ENCODE assay signal across 8 cellular contexts in genomic region chr19:57559008-57559403, GRCh38. TPM values are rescaled to one million over a fixed set of nuclear protein-coding genes. Genes with fewer than 3 reads are reported as not detected.
DNase-seq lines count a peak whose midpoint lies in the region; ATAC-seq and TF ChIP-seq lines count a peak whose summit lies in the region.

No MANE protein-coding gene starts in this region.

- no peak for DNase-seq in LNCaP clone FGC (ENCODE audit: low read depth)
- DNase-seq in iPS DF 6.9 (ENCODE audit: low read depth, low spot score) = no peak
- no peak for DNase-seq in H4 (ENCODE audit: low spot score)

- H4K20me1 ChIP-seq in BLaER1 = peaks cover 21% of the 10 kb centered on the region; the same call in 1 of the 2 replicates

- H3K4me1 ChIP-seq in BLaER1 (peaks cover 20% of the 10 kb centered on the region), iPS DF 6.9 (ENCODE audit: control insufficient read depth, insufficient read depth, low read length) (no peaks in the 10 kb centered on the region), skeletal muscle satellite cell (ENCODE audit: control insufficient read depth, insufficient read depth, low read length) (peaks cover 17% of the 10 kb centered on the region)

- WGBS in iPS DF 6.9 (ENCODE audit: insufficient coverage, insufficient read length) = no CpG with 5 or more reads among the region's 22 CpGs

- H3K36me3 ChIP-seq in BLaER1 = peaks cover 40% of the 10 kb centered on the region
- H3K36me3 ChIP-seq in iPS DF 6.9 (ENCODE audit: control insufficient read depth, insufficient read depth, low read length) = peaks cover 7% of the 10 kb centered on the region; the same call in 1 of the 2 replicates
- H3K36me3 ChIP-seq in skeletal muscle satellite cell (ENCODE audit: insufficient read depth, low read length) = peaks cover 24% of the 10 kb centered on the region

- H3K4me2 ChIP-seq in BLaER1 (peak overlapping the region; percentile 89), skeletal muscle satellite cell (ENCODE audit: low read length) (peak overlapping the region; percentile 91)

- no peak for TF ChIP-seq CTCF in LNCaP clone FGC (IDR thresholded peaks at IDR 0.05; ENCODE audit: control insufficient read depth, extremely low read depth, insufficient read depth)

- H3K27me3 ChIP-seq in BLaER1 = no peaks in the 10 kb centered on the region
- H3K27me3 ChIP-seq in iPS DF 6.9 (ENCODE audit: control insufficient read depth, insufficient read depth, low read length) = no peaks in the 10 kb centered on the region
- H3K27me3 ChIP-seq in skeletal muscle satellite cell (ENCODE audit: control insufficient read depth, insufficient read depth, low read length) = no peaks in the 10 kb centered on the region

- H3K9ac ChIP-seq in BLaER1 = peak overlapping the region; percentile 94
- H3K9ac ChIP-seq in skeletal muscle satellite cell (ENCODE audit: low read depth, low read length) = peak overlapping the region; percentile 85

- ATAC-seq in GM18909 (IDR thresholded peaks at IDR 0.05; ENCODE audit: poor library complexity, unreplicated experiment) (peak; percentile 20), HG02885 (IDR thresholded peaks at IDR 0.05; ENCODE audit: poor library complexity, unreplicated experiment) (no peak)

- peaks cover 61% of the 10 kb centered on the region for H3K9me3 ChIP-seq in BLaER1
- peaks cover 2% of the 10 kb centered on the region; the same call in 1 of the 2 replicates for H3K9me3 ChIP-seq in iPS DF 6.9 (ENCODE audit: control insufficient read depth, insufficient read depth, low read length)
- H3K9me3 ChIP-seq in skeletal muscle satellite cell (replicated peaks; ENCODE audit: low read length) = peaks cover 6% of the 10 kb centered on the region

- H3K4me3 ChIP-seq in BLaER1 = peak overlapping the region; percentile 99
- H3K4me3 ChIP-seq in LNCaP clone FGC (ENCODE audit: low read depth, low read length) = peak overlapping the region; percentile 96
- H3K4me3 ChIP-seq in iPS DF 6.9 (ENCODE audit: low read length) = peak overlapping the region; percentile 73
- H3K4me3 ChIP-seq in skeletal muscle satellite cell (ENCODE audit: low read length) = peak overlapping the region; percentile 90

- H3K27ac ChIP-seq in BLaER1 (peak overlapping the region; percentile 89), angular gyrus (ENCODE audit: low read depth, low read length) (peak overlapping the region; percentile 32), iPS DF 6.9 (ENCODE audit: low read length) (no peak overlapping the region)

RNA-seq across cellular contexts. Expression of gene ZNF550, which starts 0.7 kb away (rescaled TPM):
- 4.6 and 6.1 TPM in 2 replicates for total RNA-seq in skeletal muscle satellite cell (2012; rRNA removed)
- total RNA-seq in H4 (2014; rRNA removed; shearing (Covaris generic)) = 4.7 and 5.0 TPM in 2 replicates

RNA-seq across cellular contexts. Expression of gene ZNF416, which starts 19.7 kb away (rescaled TPM):
- total RNA-seq in skeletal muscle satellite cell (2012; rRNA removed) = 4.3 and 5.2 TPM in 2 replicates
- total RNA-seq in H4 (2014; rRNA removed; shearing (Covaris generic)) = 3.9 and 7.3 TPM in 2 replicates

RNA-seq across cellular contexts. Expression of gene ZIK1, which starts 24.9 kb away (rescaled TPM):
- 5.9 and 8.4 TPM in 2 replicates for total RNA-seq in skeletal muscle satellite cell (2012; rRNA removed)
- 6.9 and 7.8 TPM in 2 replicates for total RNA-seq in H4 (2014; rRNA removed; shearing (Covaris generic))

RNA-seq across cellular contexts. Expression of gene ZNF549, which starts 31.9 kb away (rescaled TPM):
- total RNA-seq in skeletal muscle satellite cell (2012; rRNA removed) = 3.5 and 4.2 TPM in 2 replicates
- total RNA-seq in H4 (2014; rRNA removed; shearing (Covaris generic)) = 3.0 and 5.5 TPM in 2 replicates

RNA-seq across cellular contexts. Expression of gene ZNF530, which starts 40.7 kb away (rescaled TPM):
- 2.5 and 2.6 TPM in 2 replicates for total RNA-seq in skeletal muscle satellite cell (2012; rRNA removed)
- total RNA-seq in H4 (2014; rRNA removed; shearing (Covaris generic)) = 9.1 and 11.9 TPM in 2 replicates
